Comparison of ENCODE assay signal across 19 cellular contexts in the genomic region with DNA sequence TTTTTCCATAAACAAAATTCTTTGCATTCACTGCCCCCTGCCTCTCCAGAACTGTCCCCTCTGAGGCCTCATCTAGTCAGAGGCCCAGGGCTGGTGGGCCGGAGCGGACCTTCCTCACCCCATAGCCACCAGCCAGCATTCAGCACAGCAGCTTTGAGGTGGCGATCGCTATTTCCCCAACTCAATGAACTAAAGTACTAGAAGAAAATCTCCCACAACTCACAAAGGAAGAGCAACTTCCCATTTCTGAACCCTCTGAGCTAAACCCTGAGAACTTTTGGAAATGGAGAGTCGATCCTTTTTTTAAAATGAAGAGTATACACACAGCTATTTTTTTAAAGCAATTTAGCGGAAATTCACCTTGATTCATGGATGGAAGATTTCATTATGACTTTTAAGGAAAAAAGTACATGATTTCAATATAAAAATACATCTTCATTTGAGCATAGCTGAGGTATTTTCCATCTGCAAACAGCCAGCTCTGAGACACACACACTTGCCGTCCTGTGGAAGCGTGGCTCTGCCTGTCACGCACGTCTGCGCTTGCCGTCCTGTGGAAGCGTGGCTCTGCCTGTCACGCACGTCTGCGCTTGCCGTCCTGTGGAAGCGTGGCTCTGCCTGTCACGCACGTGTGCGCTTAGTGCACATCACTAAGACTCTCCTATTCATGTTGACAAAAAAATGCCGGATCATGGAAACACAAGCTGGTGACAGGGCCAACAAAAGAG.
"Had no signal": no experiment of that assay in that cellular context is flagged by ENCODE, and none has a peak within 500 bp of the region (broad histone marks: within the 10 kb centered on the region; RNA-seq: fewer than 3 reads in every experiment).

No MANE protein-coding gene starts in this region.

- H3K27me3 ChIP-seq: ascending aorta, gastrocnemius medialis, pancreas, upper lobe of right lung had no signal

- H3K36me3 Mint-ChIP-seq: stimulated activated effector memory CD8-positive, alpha-beta T cell treated with anti-CD3 and anti-CD28 coated beads, Interleukin-12 subunit alpha, Interleukin-12 subunit beta, amount 100 ng/mL, for 72 hours had no signal

- H3K27ac Mint-ChIP-seq: activated T-helper 1 cell treated with anti-CD3 and anti-CD28 coated beads, Interleukin-12 subunit alpha, Interleukin-12 subunit beta, Interleukin-2, Interleukin-4 antibody, amounts not matched to agents 30 ng/mL and 10 ng/mL and 1 ng/mL, durations not matched to agents 14 hours and 24 hours and 36 hours; stimulated activated effector memory CD8-positive, alpha-beta T cell treated with anti-CD3 and anti-CD28 coated beads, Interleukin-12 subunit alpha, Interleukin-12 subunit beta, amount 100 ng/mL, for 72 hours; T-helper 2 cell treated with Interferon-gamma antibody and Interleukin-4, amounts not matched to agents 5 μg/mL and 100 μg/mL, for 36 hours had no signal

- H3K27ac ChIP-seq: ascending aorta, gastrocnemius medialis, left ventricle myocardium inferior, pancreas, thoracic aorta, upper lobe of right lung had no signal

- H3K4me3 Mint-ChIP-seq: activated T-helper 1 cell treated with anti-CD3 and anti-CD28 coated beads, Interleukin-12 subunit alpha, Interleukin-12 subunit beta, Interleukin-2, Interleukin-4 antibody, amounts not matched to agents 30 ng/mL and 10 ng/mL and 1 ng/mL, durations not matched to agents 14 hours and 24 hours and 36 hours; naive B cell; neural crest cell; stimulated activated effector memory CD8-positive, alpha-beta T cell treated with anti-CD3 and anti-CD28 coated beads, Interleukin-12 subunit alpha, Interleukin-12 subunit beta, amount 100 ng/mL, for 72 hours; T-helper 2 cell treated with Interferon-gamma antibody and Interleukin-4, amounts not matched to agents 5 μg/mL and 100 μg/mL, for 36 hours had no signal

- H3K36me3 ChIP-seq: gastrocnemius medialis, left ventricle myocardium inferior, pancreas, thoracic aorta, upper lobe of right lung had no signal

- FAIRE-seq: endometrium, pancreas had no signal

- H3K4me1 Mint-ChIP-seq: naive B cell; neural crest cell; stimulated activated effector memory CD8-positive, alpha-beta T cell treated with anti-CD3 and anti-CD28 coated beads, Interleukin-12 subunit alpha, Interleukin-12 subunit beta, amount 100 ng/mL, for 72 hours had no signal

- H3K9me3 Mint-ChIP-seq: activated T-helper 1 cell treated with anti-CD3 and anti-CD28 coated beads, Interleukin-12 subunit alpha, Interleukin-12 subunit beta, Interleukin-2, Interleukin-4 antibody, amounts not matched to agents 30 ng/mL and 10 ng/mL and 1 ng/mL, durations not matched to agents 14 hours and 24 hours and 36 hours; naive B cell; stimulated activated effector memory CD8-positive, alpha-beta T cell treated with anti-CD3 and anti-CD28 coated beads, Interleukin-12 subunit alpha, Interleukin-12 subunit beta, amount 100 ng/mL, for 72 hours had no signal

- H3K4me3 ChIP-seq: ascending aorta, gastrocnemius medialis, left ventricle myocardium inferior, mucosa of descending colon, pancreas, smooth muscle cell, thoracic aorta, upper lobe of right lung had no signal

- DNase-seq: activated CD4-positive, alpha-beta T cell treated with anti-CD3 and anti-CD28 coated beads, Interleukin-2, amount 50 U/mL, for 4 hours; activated naive CD4-positive, alpha-beta T cell treated with anti-CD3 and anti-CD28 coated beads, Interleukin-2, amount 50 U/mL, for 16 hours; cortex of kidney; erythroblast; gastrocnemius medialis; left ventricle myocardium inferior; mucosa of descending colon; naive B cell; stimulated activated CD4-positive, alpha-beta T cell treated with anti-CD3 and anti-CD28 coated beads, Interleukin-4, amount 100 ng/mL, for 1 hour had no signal

- H3K4me2 ChIP-seq: smooth muscle cell had no signal

- H3K4me1 ChIP-seq: ascending aorta, left ventricle myocardium inferior, pancreas, upper lobe of right lung had no signal

- H3K9me3 ChIP-seq: ascending aorta, gastrocnemius medialis, left ventricle myocardium inferior, mucosa of descending colon, pancreas, thoracic aorta, upper lobe of right lung had no signal

- H3K27me3 Mint-ChIP-seq: naive B cell had no signal
